Comparison of ENCODE assay signal across 1 cellular context in the genomic region with DNA sequence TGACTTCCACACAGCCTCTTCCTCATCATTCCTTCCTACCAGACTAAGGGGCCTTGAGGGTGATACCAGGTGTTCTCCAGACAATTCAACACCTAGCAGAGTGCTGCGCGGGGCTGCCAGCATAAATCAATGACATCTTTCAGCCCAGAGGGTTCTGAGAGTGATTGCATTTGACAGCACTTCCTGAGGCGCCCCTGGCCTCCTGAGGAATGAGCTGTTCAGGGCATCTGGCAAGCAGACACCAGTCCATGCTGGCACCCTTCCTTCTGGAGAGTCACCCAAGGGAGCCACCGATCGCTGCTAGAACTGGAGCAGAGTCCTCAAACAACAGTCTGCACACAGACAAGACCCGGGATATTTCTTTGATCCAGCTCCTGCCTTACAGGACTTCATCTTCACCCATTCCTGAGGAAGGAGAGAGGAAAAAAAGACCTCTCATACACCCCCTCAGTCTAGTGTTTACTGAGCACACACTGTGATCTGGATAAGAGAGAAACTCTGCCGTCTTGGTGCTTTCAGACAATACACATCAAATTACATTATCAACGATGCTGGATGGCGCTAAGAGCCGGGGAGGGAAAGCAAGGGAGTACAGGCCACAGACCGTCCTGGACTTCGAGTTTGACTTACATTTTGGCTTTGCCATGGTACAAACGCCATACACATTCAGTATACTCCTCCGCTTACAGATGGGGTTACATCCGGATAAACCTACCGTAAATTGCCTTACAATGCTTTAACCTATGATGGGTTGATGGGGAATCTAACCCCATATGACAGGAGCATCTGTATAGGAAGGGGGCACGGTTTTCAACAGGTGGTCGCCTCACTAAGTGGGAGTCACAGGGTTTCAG.
TF ChIP-seq lines count a peak whose summit lies in the region.

No MANE protein-coding gene starts in this region.

TF ChIP-seq in HepG2, 621 proteins besides CTCF, POLR2A, EP300 and RAD21 (continued from another document):
- TF ChIP-seq, protein P1, sequence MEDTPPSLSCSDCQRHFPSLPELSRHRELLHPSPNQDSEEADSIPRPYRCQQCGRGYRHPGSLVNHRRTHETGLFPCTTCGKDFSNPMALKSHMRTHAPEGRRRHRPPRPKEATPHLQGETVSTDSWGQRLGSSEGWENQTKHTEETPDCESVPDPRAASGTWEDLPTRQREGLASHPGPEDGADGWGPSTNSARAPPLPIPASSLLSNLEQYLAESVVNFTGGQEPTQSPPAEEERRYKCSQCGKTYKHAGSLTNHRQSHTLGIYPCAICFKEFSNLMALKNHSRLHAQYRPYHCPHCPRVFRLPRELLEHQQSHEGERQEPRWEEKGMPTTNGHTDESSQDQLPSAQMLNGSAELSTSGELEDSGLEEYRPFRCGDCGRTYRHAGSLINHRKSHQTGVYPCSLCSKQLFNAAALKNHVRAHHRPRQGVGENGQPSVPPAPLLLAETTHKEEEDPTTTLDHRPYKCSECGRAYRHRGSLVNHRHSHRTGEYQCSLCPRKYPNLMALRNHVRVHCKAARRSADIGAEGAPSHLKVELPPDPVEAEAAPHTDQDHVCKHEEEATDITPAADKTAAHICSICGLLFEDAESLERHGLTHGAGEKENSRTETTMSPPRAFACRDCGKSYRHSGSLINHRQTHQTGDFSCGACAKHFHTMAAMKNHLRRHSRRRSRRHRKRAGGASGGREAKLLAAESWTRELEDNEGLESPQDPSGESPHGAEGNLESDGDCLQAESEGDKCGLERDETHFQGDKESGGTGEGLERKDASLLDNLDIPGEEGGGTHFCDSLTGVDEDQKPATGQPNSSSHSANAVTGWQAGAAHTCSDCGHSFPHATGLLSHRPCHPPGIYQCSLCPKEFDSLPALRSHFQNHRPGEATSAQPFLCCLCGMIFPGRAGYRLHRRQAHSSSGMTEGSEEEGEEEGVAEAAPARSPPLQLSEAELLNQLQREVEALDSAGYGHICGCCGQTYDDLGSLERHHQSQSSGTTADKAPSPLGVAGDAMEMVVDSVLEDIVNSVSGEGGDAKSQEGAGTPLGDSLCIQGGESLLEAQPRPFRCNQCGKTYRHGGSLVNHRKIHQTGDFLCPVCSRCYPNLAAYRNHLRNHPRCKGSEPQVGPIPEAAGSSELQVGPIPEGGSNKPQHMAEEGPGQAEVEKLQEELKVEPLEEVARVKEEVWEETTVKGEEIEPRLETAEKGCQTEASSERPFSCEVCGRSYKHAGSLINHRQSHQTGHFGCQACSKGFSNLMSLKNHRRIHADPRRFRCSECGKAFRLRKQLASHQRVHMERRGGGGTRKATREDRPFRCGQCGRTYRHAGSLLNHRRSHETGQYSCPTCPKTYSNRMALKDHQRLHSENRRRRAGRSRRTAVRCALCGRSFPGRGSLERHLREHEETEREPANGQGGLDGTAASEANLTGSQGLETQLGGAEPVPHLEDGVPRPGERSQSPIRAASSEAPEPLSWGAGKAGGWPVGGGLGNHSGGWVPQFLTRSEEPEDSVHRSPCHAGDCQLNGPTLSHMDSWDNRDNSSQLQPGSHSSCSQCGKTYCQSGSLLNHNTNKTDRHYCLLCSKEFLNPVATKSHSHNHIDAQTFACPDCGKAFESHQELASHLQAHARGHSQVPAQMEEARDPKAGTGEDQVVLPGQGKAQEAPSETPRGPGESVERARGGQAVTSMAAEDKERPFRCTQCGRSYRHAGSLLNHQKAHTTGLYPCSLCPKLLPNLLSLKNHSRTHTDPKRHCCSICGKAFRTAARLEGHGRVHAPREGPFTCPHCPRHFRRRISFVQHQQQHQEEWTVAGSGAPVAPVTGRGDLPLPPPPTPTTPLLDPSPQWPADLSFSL (CRISPR knock-in tag; IDR thresholded peaks at IDR 0.05): no peak
- TF ChIP-seq HNRNPK (IDR thresholded peaks at IDR 0.05; ENCODE audit: low read depth, low read length, poor library complexity, severe bottlenecking) (no peak), ZNF33B (CRISPR knock-in tag; IDR thresholded peaks at IDR 0.05) (0 out of 2 replicates have a peak, but pooled peaks have one; percentile 20), ZNF337 (CRISPR knock-in tag; IDR thresholded peaks at IDR 0.05; ENCODE audit: borderline replicate concordance, low read depth) (no peak; the same call in 1 of the 2 replicates), NCOA2 (CRISPR knock-in tag; IDR thresholded peaks at IDR 0.05) (no peak), HOXD1 (CRISPR knock-in tag; IDR thresholded peaks at IDR 0.05) (0 out of 2 replicates have a peak, but pooled peaks have one; percentile 20), TARDBP (CRISPR knock-in tag; IDR thresholded peaks at IDR 0.05) (no peak), IKZF1 (IDR thresholded peaks at IDR 0.05) (no peak), ZNF292 (CRISPR knock-in tag; IDR thresholded peaks at IDR 0.05; ENCODE audit: borderline replicate concordance, low read depth) (peak; percentile 5; the same call in 1 of the 2 replicates), ZNF713 (CRISPR knock-in tag; IDR thresholded peaks at IDR 0.05) (no peak)
- TF ChIP-seq, protein P2, sequence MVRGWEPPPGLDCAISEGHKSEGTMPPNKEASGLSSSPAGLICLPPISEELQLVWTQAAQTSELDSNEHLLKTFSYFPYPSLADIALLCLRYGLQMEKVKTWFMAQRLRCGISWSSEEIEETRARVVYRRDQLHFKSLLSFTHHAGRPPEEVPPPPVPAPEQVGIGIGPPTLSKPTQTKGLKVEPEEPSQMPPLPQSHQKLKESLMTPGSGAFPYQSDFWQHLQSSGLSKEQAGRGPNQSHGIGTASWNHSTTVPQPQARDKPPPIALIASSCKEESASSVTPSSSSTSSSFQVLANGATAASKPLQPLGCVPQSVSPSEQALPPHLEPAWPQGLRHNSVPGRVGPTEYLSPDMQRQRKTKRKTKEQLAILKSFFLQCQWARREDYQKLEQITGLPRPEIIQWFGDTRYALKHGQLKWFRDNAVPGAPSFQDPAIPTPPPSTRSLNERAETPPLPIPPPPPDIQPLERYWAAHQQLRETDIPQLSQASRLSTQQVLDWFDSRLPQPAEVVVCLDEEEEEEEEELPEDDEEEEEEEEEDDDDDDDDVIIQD (CRISPR knock-in tag; IDR thresholded peaks at IDR 0.05; ENCODE audit: low read depth): no peak
- TF ChIP-seq, protein P3, sequence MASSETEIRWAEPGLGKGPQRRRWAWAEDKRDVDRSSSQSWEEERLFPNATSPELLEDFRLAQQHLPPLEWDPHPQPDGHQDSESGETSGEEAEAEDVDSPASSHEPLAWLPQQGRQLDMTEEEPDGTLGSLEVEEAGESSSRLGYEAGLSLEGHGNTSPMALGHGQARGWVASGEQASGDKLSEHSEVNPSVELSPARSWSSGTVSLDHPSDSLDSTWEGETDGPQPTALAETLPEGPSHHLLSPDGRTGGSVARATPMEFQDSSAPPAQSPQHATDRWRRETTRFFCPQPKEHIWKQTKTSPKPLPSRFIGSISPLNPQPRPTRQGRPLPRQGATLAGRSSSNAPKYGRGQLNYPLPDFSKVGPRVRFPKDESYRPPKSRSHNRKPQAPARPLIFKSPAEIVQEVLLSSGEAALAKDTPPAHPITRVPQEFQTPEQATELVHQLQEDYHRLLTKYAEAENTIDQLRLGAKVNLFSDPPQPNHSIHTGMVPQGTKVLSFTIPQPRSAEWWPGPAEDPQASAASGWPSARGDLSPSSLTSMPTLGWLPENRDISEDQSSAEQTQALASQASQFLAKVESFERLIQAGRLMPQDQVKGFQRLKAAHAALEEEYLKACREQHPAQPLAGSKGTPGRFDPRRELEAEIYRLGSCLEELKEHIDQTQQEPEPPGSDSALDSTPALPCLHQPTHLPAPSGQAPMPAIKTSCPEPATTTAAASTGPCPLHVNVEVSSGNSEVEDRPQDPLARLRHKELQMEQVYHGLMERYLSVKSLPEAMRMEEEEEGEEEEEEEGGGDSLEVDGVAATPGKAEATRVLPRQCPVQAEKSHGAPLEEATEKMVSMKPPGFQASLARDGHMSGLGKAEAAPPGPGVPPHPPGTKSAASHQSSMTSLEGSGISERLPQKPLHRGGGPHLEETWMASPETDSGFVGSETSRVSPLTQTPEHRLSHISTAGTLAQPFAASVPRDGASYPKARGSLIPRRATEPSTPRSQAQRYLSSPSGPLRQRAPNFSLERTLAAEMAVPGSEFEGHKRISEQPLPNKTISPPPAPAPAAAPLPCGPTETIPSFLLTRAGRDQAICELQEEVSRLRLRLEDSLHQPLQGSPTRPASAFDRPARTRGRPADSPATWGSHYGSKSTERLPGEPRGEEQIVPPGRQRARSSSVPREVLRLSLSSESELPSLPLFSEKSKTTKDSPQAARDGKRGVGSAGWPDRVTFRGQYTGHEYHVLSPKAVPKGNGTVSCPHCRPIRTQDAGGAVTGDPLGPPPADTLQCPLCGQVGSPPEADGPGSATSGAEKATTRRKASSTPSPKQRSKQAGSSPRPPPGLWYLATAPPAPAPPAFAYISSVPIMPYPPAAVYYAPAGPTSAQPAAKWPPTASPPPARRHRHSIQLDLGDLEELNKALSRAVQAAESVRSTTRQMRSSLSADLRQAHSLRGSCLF (CRISPR knock-in tag; IDR thresholded peaks at IDR 0.05; ENCODE audit: borderline replicate concordance): no peak
- TF ChIP-seq, protein P4, sequence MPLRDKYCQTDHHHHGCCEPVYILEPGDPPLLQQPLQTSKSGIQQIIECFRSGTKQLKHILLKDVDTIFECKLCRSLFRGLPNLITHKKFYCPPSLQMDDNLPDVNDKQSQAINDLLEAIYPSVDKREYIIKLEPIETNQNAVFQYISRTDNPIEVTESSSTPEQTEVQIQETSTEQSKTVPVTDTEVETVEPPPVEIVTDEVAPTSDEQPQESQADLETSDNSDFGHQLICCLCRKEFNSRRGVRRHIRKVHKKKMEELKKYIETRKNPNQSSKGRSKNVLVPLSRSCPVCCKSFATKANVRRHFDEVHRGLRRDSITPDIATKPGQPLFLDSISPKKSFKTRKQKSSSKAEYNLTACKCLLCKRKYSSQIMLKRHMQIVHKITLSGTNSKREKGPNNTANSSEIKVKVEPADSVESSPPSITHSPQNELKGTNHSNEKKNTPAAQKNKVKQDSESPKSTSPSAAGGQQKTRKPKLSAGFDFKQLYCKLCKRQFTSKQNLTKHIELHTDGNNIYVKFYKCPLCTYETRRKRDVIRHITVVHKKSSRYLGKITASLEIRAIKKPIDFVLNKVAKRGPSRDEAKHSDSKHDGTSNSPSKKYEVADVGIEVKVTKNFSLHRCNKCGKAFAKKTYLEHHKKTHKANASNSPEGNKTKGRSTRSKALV (CRISPR knock-in tag; IDR thresholded peaks at IDR 0.05): no peak
